8 cellular contexts compared by ENCODE assay signal in genomic region chr6:36302227-36302976, GRCh38. TPM values are rescaled to one million over a fixed set of nuclear protein-coding genes. Genes with fewer than 3 reads are reported as not detected.
DNase-seq lines count a peak whose midpoint lies in the region; ATAC-seq and TF ChIP-seq lines count a peak whose summit lies in the region.

No MANE protein-coding gene starts in this region.

- no peak overlapping the region for H3K27ac ChIP-seq in right cardiac atrium (ENCODE audit: low read length)
- no peak overlapping the region for H3K27ac ChIP-seq in sigmoid colon

- no peaks in the 10 kb centered on the region for H3K9me3 ChIP-seq in right cardiac atrium (ENCODE audit: control insufficient read depth, low read length)
- no peaks in the 10 kb centered on the region for H3K9me3 ChIP-seq in sigmoid colon

- WGBS in right cardiac atrium, result 29% methylated on average over 13 of the region's 13 CpGs
- 28 to 36% methylated on average over 13 of the region's 13 CpGs for WGBS in sigmoid colon, 2 donors

- intact Hi-C loops in right cardiac atrium (cut with DNase I) (loop anchor here (1.0 to 10.0 kb wide), 4 partner anchors 52 to 58 kb away; no protein-coding TSS in a partner anchor), sigmoid colon (cut with DNase I) (loop anchor here (2.0 kb wide), 1 partner anchor 58 kb away; no protein-coding TSS in a partner anchor)

- peak; percentile 55 to 92 (median 84) for TF ChIP-seq CTCF in sigmoid colon (IDR thresholded peaks at IDR 0.05)

- H3K36me3 ChIP-seq in sigmoid colon, result no peaks in the 10 kb centered on the region

- POLR2A ChIA-PET in HEK293T (lab: Yijun Ruan, JAX), result no interaction called here

- no peak for TF ChIP-seq EP300 in sigmoid colon (IDR thresholded peaks at IDR 0.05)

- no peaks in the 10 kb centered on the region for H3K27me3 ChIP-seq in right cardiac atrium (ENCODE audit: control insufficient read depth, insufficient read depth)
- peaks cover 0 to 13% (median 3%) of the 10 kb centered on the region in 3 donors for H3K27me3 ChIP-seq in sigmoid colon

- peak; percentile 74 for DNase-seq in DMS79 treated with DMSO at 0.1 percent for 48 hours (lab: John Stamatoyannopoulos, UW)
- peak; percentile 83 for DNase-seq in HEK293T (ENCODE audit: extremely low spot score)
- peak; percentile 63 for DNase-seq in NCI-H2029 treated with DMSO at 0.1 percent for 48 hours (lab: John Stamatoyannopoulos, UW)
- peak; percentile 62 to 92 (median 84) for DNase-seq in T-helper 2 cell
- DNase-seq in amygdala (lab: John Stamatoyannopoulos, UW), result peak in 50 of 56 donors; percentile 7 to 91 (median 52)
- DNase-seq in right cardiac atrium, result peak; percentile 79 to 93 (median 86)
- DNase-seq in sigmoid colon, result peak; percentile 90

- TF ChIP-seq POLR2A in sigmoid colon (IDR thresholded peaks at IDR 0.05), result no peak

- ATAC-seq in right cardiac atrium (peak; percentile 84 to 86), HG03354 (IDR thresholded peaks at IDR 0.05; ENCODE audit: poor library complexity, severe bottlenecking, unreplicated experiment) (no peak)

- H3K4me3 ChIP-seq in right cardiac atrium (ENCODE audit: low read length) (no peak overlapping the region), sigmoid colon (no peak overlapping the region)

- CTCF ChIA-PET in HEK293T (lab: Yijun Ruan, JAX), result interaction anchor here (0.5 to 3.0 kb wide), 19 partner anchors 9 to 340 kb away, joined by 3 to 12 read pairs (median 4); no protein-coding TSS in a partner anchor

- H3K4me1 ChIP-seq in right cardiac atrium (ENCODE audit: control insufficient read depth, insufficient read depth, low read length) (no peaks in the 10 kb centered on the region), sigmoid colon (no peaks in the 10 kb centered on the region)

TF ChIP-seq in HEK293T, 16 proteins besides CTCF, POLR2A, EP300 and RAD21:
- TF ChIP-seq PKNOX1 (IDR thresholded peaks at IDR 0.05), result no peak
- no peak for TF ChIP-seq TARDBP (IDR thresholded peaks at IDR 0.05)
- no peak for TF ChIP-seq HDGF (IDR thresholded peaks at IDR 0.05; ENCODE audit: borderline replicate concordance)
- TF ChIP-seq CTBP1 (IDR thresholded peaks at IDR 0.05; ENCODE audit: borderline replicate concordance), result no peak
- TF ChIP-seq SP1 (IDR thresholded peaks at IDR 0.05), result no peak
- no peak for TF ChIP-seq LEF1 (IDR thresholded peaks at IDR 0.05; ENCODE audit: borderline replicate concordance)
- no peak for TF ChIP-seq FOXM1 (IDR thresholded peaks at IDR 0.05; ENCODE audit: borderline replicate concordance)
- TF ChIP-seq BHLHE40 (IDR thresholded peaks at IDR 0.05; ENCODE audit: borderline replicate concordance), result no peak
- TF ChIP-seq FOXK2 (IDR thresholded peaks at IDR 0.05), result no peak
- TF ChIP-seq SUZ12 (IDR thresholded peaks at IDR 0.05), result no peak
- TF ChIP-seq L3MBTL2 (conservative IDR thresholded peaks at IDR 0.05), result no peak
- no peak for TF ChIP-seq ELF4 (IDR thresholded peaks at IDR 0.05)
- no peak for TF ChIP-seq FOXA1 (IDR thresholded peaks at IDR 0.05)
- TF ChIP-seq ZNF384 (IDR thresholded peaks at IDR 0.05), result no peak
- no peak for TF ChIP-seq ARNT (IDR thresholded peaks at IDR 0.05)
- TF ChIP-seq NFRKB (IDR thresholded peaks at IDR 0.05), result no peak

RNA-seq across cellular contexts. Expression of gene PNPLA1, which starts 32.5 kb away (rescaled TPM):
- total RNA-seq in right cardiac atrium (not detected), sigmoid colon (not detected)
- polyA plus RNA-seq in right cardiac atrium (not detected), sigmoid colon (under 1 TPM in 2 of 3 donors, not detected in 1; 0.20 to 0.46 TPM)

RNA-seq across cellular contexts. Expression of gene BNIP5, which starts 34.3 kb away (rescaled TPM):
- total RNA-seq in right cardiac atrium (under 1 TPM in 1 of 4 donors, not detected in 3; 0.06 TPM), sigmoid colon (not detected)
- polyA plus RNA-seq in right cardiac atrium (0.02 TPM), sigmoid colon (1 to 10 TPM; 5.5 to 9.0 (median 8.6) TPM)
